ENCODE assay signal across 31 cellular contexts in genomic region chr20:58128635-58129625, GRCh38.
A peak's percentile ranks its signal among the peaks of the same experiment; 100 is the strongest.
DNase-seq lines count a peak whose midpoint lies in the region; ATAC-seq and TF ChIP-seq lines count a peak whose summit lies in the region.
"Had no signal": no experiment of that assay in that cellular context is flagged by ENCODE, and none has a peak within 500 bp of the region (broad histone marks: within the 10 kb centered on the region; RNA-seq: fewer than 3 reads in every experiment).

No MANE protein-coding gene starts in this region.

- peaks cover 15% of the 10 kb centered on the region for H3K4me1 Mint-ChIP-seq in activated CD8-positive, alpha-beta T cell treated with anti-CD3 and anti-CD28 coated beads, Interleukin-2, amount 10 ng/mL, durations not matched to agents 7 days and 5 days (ENCODE audit: low read depth)
- no peaks in the 10 kb centered on the region for H3K4me1 Mint-ChIP-seq in stimulated activated memory B cell treated with anti-CD40 and anti-IgM and Interleukin-4, amounts not matched to agents 10 μg/mL and 1 μg/mL and 100 μg/mL, for 72 hours

- no peak overlapping the region for H3K9ac ChIP-seq in BLaER1 treated with 17β-estradiol and CSF1 and Interleukin-3, amounts not matched to agents 10 nM and 100 nM

- H3K4me3 Mint-ChIP-seq in activated CD8-positive, alpha-beta T cell treated with anti-CD3 and anti-CD28 coated beads, Interleukin-2, amount 10 ng/mL, durations not matched to agents 7 days and 5 days = no peak overlapping the region
- no peak overlapping the region for H3K4me3 Mint-ChIP-seq in stimulated activated memory B cell treated with anti-CD40 and anti-IgM and Interleukin-4, amounts not matched to agents 10 μg/mL and 1 μg/mL and 100 μg/mL, for 72 hours
- H3K4me3 Mint-ChIP-seq: activated naive CD8-positive, alpha-beta T cell treated with anti-CD3 and anti-CD28 coated beads, Interleukin-2, amount 10 ng/mL, durations not matched to agents 7 days and 5 days; activated T-cell treated with anti-CD3 and anti-CD28 coated beads, Interleukin-2, amount 50 U/mL, for 24 hours had no signal

- no peak overlapping the region for H3K27ac Mint-ChIP-seq in activated CD8-positive, alpha-beta T cell treated with anti-CD3 and anti-CD28 coated beads, Interleukin-2, amount 10 ng/mL, durations not matched to agents 7 days and 5 days
- no peak overlapping the region for H3K27ac Mint-ChIP-seq in stimulated activated memory B cell treated with anti-CD40 and anti-IgM and Interleukin-4, amounts not matched to agents 10 μg/mL and 1 μg/mL and 100 μg/mL, for 72 hours
- H3K27ac Mint-ChIP-seq: activated naive CD8-positive, alpha-beta T cell treated with anti-CD3 and anti-CD28 coated beads, Interleukin-2, amount 10 ng/mL, durations not matched to agents 7 days and 5 days; activated T-cell treated with anti-CD3 and anti-CD28 coated beads, Interleukin-2, amount 50 U/mL, for 24 hours; naive thymus-derived CD4-positive, alpha-beta T cell had no signal

- H3K36me3 Mint-ChIP-seq in activated CD8-positive, alpha-beta T cell treated with anti-CD3 and anti-CD28 coated beads, Interleukin-2, amount 10 ng/mL, durations not matched to agents 7 days and 5 days (ENCODE audit: low read depth) = no peaks in the 10 kb centered on the region
- H3K36me3 Mint-ChIP-seq in stimulated activated memory B cell treated with anti-CD40 and anti-IgM and Interleukin-4, amounts not matched to agents 10 μg/mL and 1 μg/mL and 100 μg/mL, for 72 hours = no peaks in the 10 kb centered on the region
- H3K36me3 Mint-ChIP-seq: activated naive CD8-positive, alpha-beta T cell treated with anti-CD3 and anti-CD28 coated beads, Interleukin-2, amount 10 ng/mL, durations not matched to agents 7 days and 5 days had no signal

- peaks cover 27 to 32% (median 30%) of the 10 kb centered on the region in 11 experiments for H3K9me3 ChIP-seq in BLaER1 treated with 17β-estradiol and CSF1 and Interleukin-3, amounts not matched to agents 10 nM and 100 nM (replicated peaks in 1 of 11)
- peaks cover 9% of the 10 kb centered on the region for H3K9me3 ChIP-seq in RWPE2 (ENCODE audit: severe bottlenecking)
- no peaks in the 10 kb centered on the region for H3K9me3 ChIP-seq in tibial artery
- H3K9me3 ChIP-seq: HAP-1 had no signal

- no peaks in the 10 kb centered on the region for H3K9me3 Mint-ChIP-seq in activated CD8-positive, alpha-beta T cell treated with anti-CD3 and anti-CD28 coated beads, Interleukin-2, amount 10 ng/mL, durations not matched to agents 7 days and 5 days (ENCODE audit: insufficient read depth)
- H3K9me3 Mint-ChIP-seq in stimulated activated memory B cell treated with anti-CD40 and anti-IgM and Interleukin-4, amounts not matched to agents 10 μg/mL and 1 μg/mL and 100 μg/mL, for 72 hours = peaks cover 19% of the 10 kb centered on the region

- no peak overlapping the region for H3K27ac ChIP-seq in BLaER1 treated with 17β-estradiol and CSF1 and Interleukin-3, amounts not matched to agents 10 nM and 100 nM
- H3K27ac ChIP-seq in RWPE2 (ENCODE audit: poor library complexity, severe bottlenecking) (peak overlapping the region; percentile 63), tibial artery (peak overlapping the region; percentile 75 to 85)
- H3K27ac ChIP-seq: heart right ventricle, HL-60, psoas muscle, SJSA1, VCaP had no signal

- ATAC-seq in RWPE2 (ENCODE audit: low read depth) (no peak), left lobe of liver (no peak)
- ATAC-seq in activated CD8-positive, alpha-beta T cell treated with anti-CD3 and anti-CD28 coated beads, Interleukin-2, amount 10 ng/mL, durations not matched to agents 7 days and 5 days = no peak
- no peak for ATAC-seq in stimulated activated memory B cell treated with anti-CD40 and anti-IgM and Interleukin-4, amounts not matched to agents 10 μg/mL and 1 μg/mL and 100 μg/mL, for 72 hours
- ATAC-seq: A549; naive thymus-derived CD4-positive, alpha-beta T cell; psoas muscle had no signal

- TF ChIP-seq CTCF in RWPE2 (IDR thresholded peaks at IDR 0.05; ENCODE audit: poor library complexity, severe bottlenecking) (no peak), tibial artery (IDR thresholded peaks at IDR 0.05) (no peak)

- H3K4me2 ChIP-seq in BLaER1 treated with 17β-estradiol and CSF1 and Interleukin-3, amounts not matched to agents 10 nM and 100 nM = peak overlapping the region in 8 of 11 experiments; percentile 69 to 78 (median 74); a peak in 16 of 22 replicates
- H3K4me2 ChIP-seq: A549 had no signal

- no peak overlapping the region for H3K4me3 ChIP-seq in BLaER1 treated with 17β-estradiol and CSF1 and Interleukin-3, amounts not matched to agents 10 nM and 100 nM
- H3K4me3 ChIP-seq in RWPE2 (ENCODE audit: severe bottlenecking) = no peak overlapping the region
- no peak overlapping the region for H3K4me3 ChIP-seq in tibial artery
- H3K4me3 ChIP-seq: A549, dorsolateral prefrontal cortex, HAP-1, heart right ventricle, psoas muscle, SJSA1 had no signal

- peaks cover 0 to 14% (median 0%) of the 10 kb centered on the region in 11 experiments; a peak in 2 of 22 replicates for H3K27me3 ChIP-seq in BLaER1 treated with 17β-estradiol and CSF1 and Interleukin-3, amounts not matched to agents 10 nM and 100 nM
- H3K27me3 ChIP-seq in RWPE2 (ENCODE audit: insufficient read depth, poor library complexity, severe bottlenecking) = no peaks in the 10 kb centered on the region
- H3K27me3 ChIP-seq in tibial artery = no peaks in the 10 kb centered on the region
- H3K27me3 ChIP-seq: SJSA1 had no signal

- CTCF ChIA-PET in activated CD8-positive, alpha-beta T cell treated with anti-CD3 and anti-CD28 coated beads, Interleukin-2, amount 10 ng/mL, durations not matched to agents 7 days and 5 days (lab: Charles Lee) = no interaction called here

- POLR2A ChIA-PET in activated CD8-positive, alpha-beta T cell treated with anti-CD3 and anti-CD28 coated beads, Interleukin-2, amount 10 ng/mL, durations not matched to agents 7 days and 5 days (lab: Charles Lee) = no interaction called here

- H3K36me3 ChIP-seq in BLaER1 treated with 17β-estradiol and CSF1 and Interleukin-3, amounts not matched to agents 10 nM and 100 nM = peaks cover 0 to 13% (median 0%) of the 10 kb centered on the region in 11 experiments; a peak in 4 of 22 replicates
- no peaks in the 10 kb centered on the region for H3K36me3 ChIP-seq in RWPE2 (ENCODE audit: low read depth)
- no peaks in the 10 kb centered on the region for H3K36me3 ChIP-seq in tibial artery
- H3K36me3 ChIP-seq: HAP-1, heart right ventricle, SJSA1 had no signal

- H3K4me1 ChIP-seq in BLaER1 treated with 17β-estradiol and CSF1 and Interleukin-3, amounts not matched to agents 10 nM and 100 nM = peaks cover 29 to 66% (median 59%) of the 10 kb centered on the region in 10 experiments
- H3K4me1 ChIP-seq in RWPE2 (ENCODE audit: insufficient read depth, poor library complexity, severe bottlenecking) (peaks cover 40% of the 10 kb centered on the region), tibial artery (peaks cover 0 to 57% (median 41%) of the 10 kb centered on the region in 4 donors)
- H3K4me1 ChIP-seq: HAP-1, psoas muscle had no signal

- H4K20me1 ChIP-seq in BLaER1 treated with 17β-estradiol and CSF1 and Interleukin-3, amounts not matched to agents 10 nM and 100 nM = no peaks in the 10 kb centered on the region; a peak in 1 of 22 replicates

- intact Hi-C loops in tibial artery (cut with DNase I; ENCODE audit: low total_unique reads) = no loop called here

- no peak for DNase-seq in RWPE2 (ENCODE audit: low spot score)
- peak; percentile 23 for DNase-seq in left lobe of liver (ENCODE audit: low spot score)
- DNase-seq in tibial artery = no peak
- DNase-seq in activated CD4-positive, alpha-beta T cell treated with anti-CD3 and anti-CD28 coated beads, Interleukin-2, amount 50 U/mL, for 4 hours = no peak
- DNase-seq in activated CD8-positive, alpha-beta T cell treated with anti-CD3 and anti-CD28 coated beads, Interleukin-2, amount 10 ng/mL, durations not matched to agents 7 days and 5 days = no peak
- DNase-seq in activated effector memory CD4-positive, alpha-beta T cell treated with Interleukin-2 at 50 U/mL for 16 hours = no peak
- DNase-seq: activated CD4-positive, alpha-beta T cell treated with anti-CD3 and anti-CD28 coated beads for 48 hours; activated gamma-delta T cell treated with Interleukin-2 at 50 U/mL for 16 hours; activated naive CD8-positive, alpha-beta T cell treated with anti-CD3 and anti-CD28 coated beads, Interleukin-2, amount 10 ng/mL, durations not matched to agents 7 days and 5 days; activated T-cell treated with anti-CD3 and anti-CD28 coated beads, Interleukin-2, amount 50 U/mL, for 24 hours; DMS153; dorsolateral prefrontal cortex; heart right ventricle; KG1; kidney; MM.1S; naive thymus-derived CD4-positive, alpha-beta T cell; NCI-H1417; NCI-H2081; NCI-H226; occipital lobe; psoas muscle; stimulated activated CD4-positive, alpha-beta T cell treated with anti-CD3 and anti-CD28 coated beads, Interleukin-4, amount 100 ng/mL, for 4 hours; T1000 had no signal

- H3K27me3 Mint-ChIP-seq in activated CD8-positive, alpha-beta T cell treated with anti-CD3 and anti-CD28 coated beads, Interleukin-2, amount 10 ng/mL, durations not matched to agents 7 days and 5 days (ENCODE audit: low read depth) = peaks cover 47% of the 10 kb centered on the region
- H3K27me3 Mint-ChIP-seq in stimulated activated memory B cell treated with anti-CD40 and anti-IgM and Interleukin-4, amounts not matched to agents 10 μg/mL and 1 μg/mL and 100 μg/mL, for 72 hours = peaks cover 59% of the 10 kb centered on the region

Comparison
In these comparisons a context has a peak if more than half of its experiments do, and no peak if none do; other contexts are left out.
1. H3K27ac ChIP-seq: peak in RWPE2 (single experiment) and tibial artery (2 of 2); none in BLaER1 treated with 17β-estradiol and CSF1 and Interleukin-3, amounts not matched to agents 10 nM and 100 nM (0 of 11).